1 cellular context compared by ENCODE assay signal in the genomic region with DNA sequence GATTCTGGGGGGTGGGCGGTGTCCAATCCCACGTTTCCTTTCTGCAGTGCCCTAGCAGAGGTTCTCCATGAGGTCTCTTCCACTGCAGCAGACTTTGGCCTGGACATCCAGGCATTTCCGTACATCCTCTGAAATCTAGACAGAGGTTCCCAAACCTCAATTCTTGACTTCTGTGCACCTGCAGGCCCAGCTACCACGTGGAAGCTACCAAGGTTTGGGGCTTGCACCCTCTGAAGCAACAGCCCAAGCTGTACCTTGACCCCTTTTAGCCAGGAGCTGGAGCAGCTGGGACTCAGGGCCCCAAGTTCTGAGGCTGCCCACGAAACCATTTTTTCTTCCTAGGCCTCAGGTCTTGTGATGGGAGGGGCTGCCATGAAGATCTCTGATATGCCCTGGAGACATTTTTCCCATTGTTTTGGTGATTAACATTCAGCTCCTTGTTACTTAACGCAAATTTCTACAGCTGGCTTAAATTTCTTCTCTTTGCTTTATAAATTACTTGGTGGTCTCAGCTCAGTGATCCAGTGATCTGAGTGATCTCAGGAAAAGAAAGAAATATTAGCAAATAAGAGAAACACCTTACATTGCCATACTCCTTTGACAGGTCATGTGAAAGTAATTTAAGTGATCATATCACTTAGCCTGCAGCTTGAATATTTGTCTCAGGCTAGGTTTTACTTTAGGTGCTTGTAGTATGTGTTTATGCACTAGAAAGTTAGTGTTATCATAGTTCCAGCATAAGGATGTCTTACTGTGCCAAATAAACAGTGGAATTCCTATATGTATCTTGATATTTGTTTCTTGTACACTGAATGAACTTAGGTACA.
TF ChIP-seq lines count a peak whose summit lies in the region.

No MANE protein-coding gene starts in this region.

TF ChIP-seq in K562, 482 proteins besides CTCF, POLR2A, EP300 and RAD21 (continued from another document):
- TF ChIP-seq, protein P1, sequence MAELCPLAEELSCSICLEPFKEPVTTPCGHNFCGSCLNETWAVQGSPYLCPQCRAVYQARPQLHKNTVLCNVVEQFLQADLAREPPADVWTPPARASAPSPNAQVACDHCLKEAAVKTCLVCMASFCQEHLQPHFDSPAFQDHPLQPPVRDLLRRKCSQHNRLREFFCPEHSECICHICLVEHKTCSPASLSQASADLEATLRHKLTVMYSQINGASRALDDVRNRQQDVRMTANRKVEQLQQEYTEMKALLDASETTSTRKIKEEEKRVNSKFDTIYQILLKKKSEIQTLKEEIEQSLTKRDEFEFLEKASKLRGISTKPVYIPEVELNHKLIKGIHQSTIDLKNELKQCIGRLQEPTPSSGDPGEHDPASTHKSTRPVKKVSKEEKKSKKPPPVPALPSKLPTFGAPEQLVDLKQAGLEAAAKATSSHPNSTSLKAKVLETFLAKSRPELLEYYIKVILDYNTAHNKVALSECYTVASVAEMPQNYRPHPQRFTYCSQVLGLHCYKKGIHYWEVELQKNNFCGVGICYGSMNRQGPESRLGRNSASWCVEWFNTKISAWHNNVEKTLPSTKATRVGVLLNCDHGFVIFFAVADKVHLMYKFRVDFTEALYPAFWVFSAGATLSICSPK (IDR thresholded peaks at IDR 0.05; ENCODE audit: borderline replicate concordance) = no peak
- no peak for TF ChIP-seq ARID2 (IDR thresholded peaks at IDR 0.05)
